Comparison of ENCODE assay signal across 9 cellular contexts in genomic region chr7:2431260-2431867, GRCh38. TPM values are rescaled to one million over a fixed set of nuclear protein-coding genes. Genes with fewer than 3 reads are reported as not detected.
DNase-seq lines count a peak whose midpoint lies in the region; ATAC-seq and TF ChIP-seq lines count a peak whose summit lies in the region.
"Had no signal": no experiment of that assay in that cellular context is flagged by ENCODE, and none has a peak within 500 bp of the region (broad histone marks: within the 10 kb centered on the region; RNA-seq: fewer than 3 reads in every experiment).

No MANE protein-coding gene starts in this region.

- H3K36me3 ChIP-seq in H7 (replicated peaks; ENCODE audit: control insufficient read depth, insufficient read depth, low read length), result peaks cover 3% of the 10 kb centered on the region

- no peak overlapping the region for H3K4me3 Mint-ChIP-seq in activated CD4-positive, alpha-beta memory T cell treated with anti-CD3 and anti-CD28 coated beads for 36 hours

- CTCF ChIA-PET in AG04450 (lab: Charles Lee), result interaction anchor here (0.5 to 1.1 kb wide), 2 partner anchors 37 to 296 kb away, joined by 3 to 5 read pairs; no protein-coding TSS in a partner anchor
- CTCF ChIA-PET in activated CD4-positive, alpha-beta memory T cell treated with anti-CD3 and anti-CD28 coated beads for 36 hours (lab: Charles Lee), result interaction anchor here (0.5 to 4.5 kb wide), 36 partner anchors 8 to 287 kb away, joined by 3 to 46 read pairs (median 3); partner anchors contain the start of genes CHST12, MAD1L1, MRM2 and NUDT1

- no peak overlapping the region for H3K27ac ChIP-seq in AG04450 (ENCODE audit: low read depth, low read length)

- peaks cover 4% of the 10 kb centered on the region for H3K36me3 Mint-ChIP-seq in activated CD4-positive, alpha-beta memory T cell treated with anti-CD3 and anti-CD28 coated beads for 36 hours

- no peaks in the 10 kb centered on the region for H3K27me3 ChIP-seq in AG04450 (ENCODE audit: control insufficient read depth, insufficient read depth, low read length)
- no peaks in the 10 kb centered on the region for H3K27me3 ChIP-seq in H7 (ENCODE audit: control insufficient read depth, insufficient read depth, low read length)

- DNase-seq in AG04450 (ENCODE audit: low read depth, low spot score) (no peak), H7 (peak; percentile 89), iPS-NIHi11 (ENCODE audit: low spot score) (peak; percentile 81), globus pallidus (ENCODE audit: low spot score) (no peak), NCI-H1417 treated with DMSO at 0.1 percent for 48 hours (lab: John Stamatoyannopoulos, UW) (no peak), ecto neural progenitor cell (ENCODE audit: low spot score) (no peak)
- DNase-seq in activated CD4-positive, alpha-beta memory T cell treated with anti-CD3 and anti-CD28 coated beads for 36 hours, result peak; percentile 67

- no peaks in the 10 kb centered on the region for H3K27me3 Mint-ChIP-seq in activated CD4-positive, alpha-beta memory T cell treated with anti-CD3 and anti-CD28 coated beads for 36 hours

- H3K9me3 ChIP-seq in AG04450 (ENCODE audit: control insufficient read depth, insufficient read depth, low read length), result peaks cover 25% of the 10 kb centered on the region

- POLR2A ChIA-PET in AG04450 (lab: Yijun Ruan, JAX), result no interaction called here
- POLR2A ChIA-PET in activated CD4-positive, alpha-beta memory T cell treated with anti-CD3 and anti-CD28 coated beads for 36 hours (lab: Charles Lee), result no interaction called here

- H3K4me3 ChIP-seq in AG04450 (ENCODE audit: low read depth, low read length) (no peak overlapping the region), H7 (ENCODE audit: insufficient read depth, low read depth, low read length) (no peak overlapping the region)

- TF ChIP-seq CTCF in AG04450 (IDR thresholded peaks at IDR 0.05; ENCODE audit: low read depth, low read length), result peak; percentile 25

- no peak overlapping the region for H3K27ac Mint-ChIP-seq in activated CD4-positive, alpha-beta memory T cell treated with anti-CD3 and anti-CD28 coated beads for 36 hours

- H3K4me1 Mint-ChIP-seq in activated CD4-positive, alpha-beta memory T cell treated with anti-CD3 and anti-CD28 coated beads for 36 hours (ENCODE audit: low read depth), result peaks cover 5% of the 10 kb centered on the region

- H3K9me3 Mint-ChIP-seq in activated CD4-positive, alpha-beta memory T cell treated with anti-CD3 and anti-CD28 coated beads for 36 hours, result peaks cover 6% of the 10 kb centered on the region

- intact Hi-C loops in activated CD4-positive, alpha-beta memory T cell treated with anti-CD3 and anti-CD28 coated beads for 36 hours (cut with micrococcal nuclease), result loop anchor here (1.0 to 2.0 kb wide), 2 partner anchors 25 to 47 kb away; no protein-coding TSS in a partner anchor

- ATAC-seq in GM18868 (IDR thresholded peaks at IDR 0.05; ENCODE audit: unreplicated experiment), result no peak

RNA-seq across cellular contexts. Expression of gene CHST12, which starts 28.0 kb away (rescaled TPM):
- polyA plus RNA-seq in AG04450 (2011; rRNA removed), result 8.7 and 13.4 TPM in 2 replicates
- 4.0 and 4.3 TPM in 2 replicates for polyA minus RNA-seq in AG04450 (2011; rRNA and poly(A)+ RNA removed)
- total RNA-seq in H7 (2014; rRNA removed; shearing (Covaris generic)), result 10.3 and 11.4 TPM in 2 replicates
- 1 to 10 TPM; 3.7 to 3.9 TPM for total RNA-seq in activated CD4-positive, alpha-beta memory T cell treated with anti-CD3 and anti-CD28 coated beads for 36 hours

RNA-seq across cellular contexts. Expression of gene GRIFIN, which starts 44.8 kb away (rescaled TPM):
- not detected in 2 replicates for polyA plus RNA-seq in AG04450 (2011; rRNA removed)
- not detected in 2 replicates for polyA minus RNA-seq in AG04450 (2011; rRNA and poly(A)+ RNA removed)
- total RNA-seq in H7 (2014; rRNA removed; shearing (Covaris generic)), result not detected in 2 replicates
- total RNA-seq in activated CD4-positive, alpha-beta memory T cell treated with anti-CD3 and anti-CD28 coated beads for 36 hours, result not detected
- total RNA-seq: astrocyte had no signal

Comparison
In these comparisons a context has a peak if more than half of its experiments do, and no peak if none do; other contexts are left out.
1. DNase-seq: peak in H7 (single experiment), activated CD4-positive, alpha-beta memory T cell treated with anti-CD3 and anti-CD28 coated beads for 36 hours (single experiment) and iPS-NIHi11 (single experiment); none in AG04450 (single experiment), globus pallidus (single experiment), NCI-H1417 treated with DMSO at 0.1 percent for 48 hours (single experiment) and ecto neural progenitor cell (single experiment).